Comparison of ENCODE assay signal across 8 cellular contexts in genomic region chr3:183385698-183386590, GRCh38. TPM values are rescaled to one million over a fixed set of nuclear protein-coding genes. Genes with fewer than 3 reads are reported as not detected.
DNase-seq lines count a peak whose midpoint lies in the region; ATAC-seq and TF ChIP-seq lines count a peak whose summit lies in the region.

No MANE protein-coding gene starts in this region.

- intact Hi-C loops in upper lobe of right lung (cut with DNase I): no loop called here

- peaks cover 18% of the 10 kb centered on the region for H3K36me3 Mint-ChIP-seq in activated T-helper 17 cell treated with anti-CD3 and anti-CD28 coated beads, Interleukin-2, amount 50 U/mL, for 72 hours (ENCODE audit: low read depth)

- peak overlapping the region; percentile 11 for H2BK15ac ChIP-seq in neuronal stem cell (ENCODE audit: low read length)

- peak overlapping the region; percentile 73 for H3K27ac Mint-ChIP-seq in activated T-helper 17 cell treated with anti-CD3 and anti-CD28 coated beads, Interleukin-2, amount 50 U/mL, for 72 hours

- H3K4me3 ChIP-seq in Jurkat, Clone E6-1 (ENCODE audit: low read length): no peak overlapping the region
- no peak overlapping the region for H3K4me3 ChIP-seq in neuronal stem cell (ENCODE audit: low read length in 2 of 2)
- H3K4me3 ChIP-seq in upper lobe of right lung: no peak overlapping the region

- no peak overlapping the region for H3K9ac ChIP-seq in neuronal stem cell (ENCODE audit: low read depth, low read length, poor library complexity)

- H2BK5ac ChIP-seq in neuronal stem cell (ENCODE audit: low read length): no peak overlapping the region

- peaks cover 11% of the 10 kb centered on the region for H3K4me1 Mint-ChIP-seq in activated T-helper 17 cell treated with anti-CD3 and anti-CD28 coated beads, Interleukin-2, amount 50 U/mL, for 72 hours

- no peaks in the 10 kb centered on the region for H3K79me1 ChIP-seq in neuronal stem cell (ENCODE audit: low read depth, low read length)

- no peak overlapping the region for H3K4me2 ChIP-seq in neuronal stem cell (ENCODE audit: insufficient read depth, low read length, poor library complexity, severe bottlenecking)

- peak overlapping the region; percentile 47 for H2AFZ ChIP-seq in neuronal stem cell (ENCODE audit: low read length)

- TF ChIP-seq CTCF in foreskin keratinocyte (conservative IDR thresholded peaks at IDR 0.05) (peak; percentile 87), upper lobe of right lung (IDR thresholded peaks at IDR 0.05) (peak; percentile 73)

- H3K9me3 Mint-ChIP-seq in activated T-helper 17 cell treated with anti-CD3 and anti-CD28 coated beads, Interleukin-2, amount 50 U/mL, for 72 hours: no peaks in the 10 kb centered on the region

- H3K27me3 Mint-ChIP-seq in activated T-helper 17 cell treated with anti-CD3 and anti-CD28 coated beads, Interleukin-2, amount 50 U/mL, for 72 hours: no peaks in the 10 kb centered on the region

- WGBS in neuronal stem cell (ENCODE audit: extremely low coverage in 2 of 2, insufficient read length in 2 of 2, insufficient replicate concordance in 1 of 2), 2 donors: no CpG with 5 or more reads among the region's 11 CpGs

- peak; percentile 80 for DNase-seq in Ammon's horn (ENCODE audit: low spot score)
- peak; percentile 23 for DNase-seq in GM19240 (ENCODE audit: insufficient read length, low spot score)
- DNase-seq in Jurkat, Clone E6-1 (ENCODE audit: low read depth, low spot score): peak; percentile 72
- peak; percentile 74 for DNase-seq in RKO (ENCODE audit: low spot score)
- DNase-seq in foreskin keratinocyte: peak in 1 of 2 donors; percentile 50
- peak; percentile 55 for DNase-seq in neuronal stem cell (ENCODE audit: low spot score)
- no peak for DNase-seq in upper lobe of right lung

- no peak overlapping the region for H3K27ac ChIP-seq in foreskin keratinocyte
- H3K27ac ChIP-seq in neuronal stem cell (replicated peaks; ENCODE audit: low read length): no peak overlapping the region
- H3K27ac ChIP-seq in upper lobe of right lung: peak overlapping the region; percentile 49

- H3K23ac ChIP-seq in neuronal stem cell (ENCODE audit: low read depth, low read length, poor library complexity): no peak overlapping the region

- no peak overlapping the region for H4K8ac ChIP-seq in neuronal stem cell (ENCODE audit: low read depth, low read length)

- H3K9me3 ChIP-seq in neuronal stem cell (replicated peaks in 1 of 2; ENCODE audit: control insufficient read depth in 2 of 2, insufficient read depth in 1 of 2, low read depth in 1 of 2, low read length in 2 of 2): no peaks in the 10 kb centered on the region
- H3K9me3 ChIP-seq in upper lobe of right lung: no peaks in the 10 kb centered on the region

- no peak overlapping the region for H2AK5ac ChIP-seq in neuronal stem cell (ENCODE audit: low read depth, low read length)

- no peak overlapping the region for H3K14ac ChIP-seq in neuronal stem cell (ENCODE audit: low read length)

- H2BK120ac ChIP-seq in neuronal stem cell (ENCODE audit: low read depth, low read length): no peak overlapping the region

- peak overlapping the region; percentile 40 for H3K18ac ChIP-seq in neuronal stem cell (ENCODE audit: low read length)

- no peak overlapping the region for H2BK12ac ChIP-seq in neuronal stem cell (ENCODE audit: low read length)

- H3K4me1 ChIP-seq in foreskin keratinocyte (peaks cover 2% of the 10 kb centered on the region), neuronal stem cell (ENCODE audit: control insufficient read depth in 2 of 2, insufficient read depth in 1 of 2, low read depth in 1 of 2, low read length in 2 of 2) (no peaks in the 10 kb centered on the region), upper lobe of right lung (peaks cover 7% of the 10 kb centered on the region)

- peak; percentile 83 for ATAC-seq in activated T-helper 17 cell treated with anti-CD3 and anti-CD28 coated beads, Interleukin-2, amount 50 U/mL, for 72 hours (replicated peaks)
- ATAC-seq in foreskin keratinocyte (peak; percentile 60), upper lobe of right lung (peak; percentile 88)

- H3K4ac ChIP-seq in neuronal stem cell (ENCODE audit: low read length): no peak overlapping the region

- no peaks in the 10 kb centered on the region for H3K36me3 ChIP-seq in neuronal stem cell (replicated peaks in 1 of 2; ENCODE audit: control insufficient read depth in 2 of 2, insufficient read depth in 2 of 2, low read length in 2 of 2)
- no peaks in the 10 kb centered on the region for H3K36me3 ChIP-seq in upper lobe of right lung

- H4K91ac ChIP-seq in neuronal stem cell (ENCODE audit: low read depth, low read length, poor library complexity): no peak overlapping the region

- H3K4me3 Mint-ChIP-seq in activated T-helper 17 cell treated with anti-CD3 and anti-CD28 coated beads, Interleukin-2, amount 50 U/mL, for 72 hours: no peak overlapping the region

- H3K27me3 ChIP-seq in foreskin keratinocyte (no peaks in the 10 kb centered on the region), neuronal stem cell (ENCODE audit: control insufficient read depth in 3 of 3, insufficient read depth in 3 of 3, low read depth in 1 of 3, low read length in 3 of 3) (no peaks in the 10 kb centered on the region), upper lobe of right lung (no peaks in the 10 kb centered on the region)

RNA-seq across cellular contexts. Expression of gene MCF2L2, which starts 42.5 kb away (rescaled TPM):
- polyA plus RNA-seq in Jurkat, Clone E6-1 (2012; ENCODE audit: insufficient read depth, insufficient read length): 1.8 TPM
- 1 to 10 TPM; 9.0 to 10.0 TPM for total RNA-seq in activated T-helper 17 cell treated with anti-CD3 and anti-CD28 coated beads, Interleukin-2, amount 50 U/mL, for 72 hours
- total RNA-seq in foreskin keratinocyte (0.14 and 0.25 TPM in 2 replicates), upper lobe of right lung (1.2 TPM)
- polyA plus RNA-seq in foreskin keratinocyte: 0.08 and 0.19 TPM in 2 replicates
- 2.0 TPM for polyA plus RNA-seq in neuronal stem cell (2013, experiment 1 of 2)
- polyA plus RNA-seq in neuronal stem cell (2013, experiment 2 of 2): 2.0 TPM
